In genomic region chr14:26596722-26597030, GRCh38 we compare ENCODE assay signal across 8 cellular contexts. TPM values are rescaled to one million over a fixed set of nuclear protein-coding genes. Genes with fewer than 3 reads are reported as not detected.
DNase-seq lines count a peak whose midpoint lies in the region; ATAC-seq and TF ChIP-seq lines count a peak whose summit lies in the region.

No MANE protein-coding gene starts in this region.

- H3K4me3 Mint-ChIP-seq in endothelial cell (ENCODE audit: unreplicated experiment) (peak overlapping the region; percentile 100), nephron progenitor cell (peak overlapping the region; percentile 100)

- H3K4me3 ChIP-seq in AG09309 (ENCODE audit: control insufficient read depth, low read depth, low read length): peak overlapping the region; percentile 73

- H3K27me3 Mint-ChIP-seq in endothelial cell (ENCODE audit: unreplicated experiment) (peaks cover 9% of the 10 kb centered on the region), nephron progenitor cell (ENCODE audit: low read depth, poor library complexity) (peaks cover 13% of the 10 kb centered on the region)

- no peak for TF ChIP-seq CTCF in AG09309 (IDR thresholded peaks at IDR 0.05; ENCODE audit: control insufficient read depth, insufficient read depth, low read depth, low read length, missing control alignments)
- no peak for TF ChIP-seq CTCF in endothelial cell (IDR thresholded peaks at IDR 0.05; ENCODE audit: unreplicated experiment)
- no peak for TF ChIP-seq CTCF in nephron progenitor cell (IDR thresholded peaks at IDR 0.05)

- DNase-seq in AG09309 (ENCODE audit: low read depth): no peak
- DNase-seq in NCI-H146 (lab: John Stamatoyannopoulos, UW): peak; percentile 45
- peak; percentile 9 for DNase-seq in endothelial cell (ENCODE audit: low spot score)
- peak; percentile 12 for DNase-seq in nephron progenitor cell
- DNase-seq in central memory CD4-positive, alpha-beta T cell: no peak
- DNase-seq in NCI-H128 (lab: John Stamatoyannopoulos, UW; ENCODE audit: unreplicated experiment): no peak
- no peak for DNase-seq in AG20443 (ENCODE audit: low spot score)

- no peaks in the 10 kb centered on the region for H3K9me3 Mint-ChIP-seq in endothelial cell (ENCODE audit: unreplicated experiment)
- H3K9me3 Mint-ChIP-seq in nephron progenitor cell: no peaks in the 10 kb centered on the region

- peak overlapping the region; percentile 87 for H3K27ac Mint-ChIP-seq in endothelial cell (ENCODE audit: unreplicated experiment)
- no peak overlapping the region for H3K27ac Mint-ChIP-seq in nephron progenitor cell

- H3K4me1 Mint-ChIP-seq in endothelial cell (ENCODE audit: unreplicated experiment) (peaks cover 33% of the 10 kb centered on the region), nephron progenitor cell (peaks cover 36% of the 10 kb centered on the region)

- H3K36me3 Mint-ChIP-seq in endothelial cell (ENCODE audit: low read depth, unreplicated experiment): peaks cover 11% of the 10 kb centered on the region
- no peaks in the 10 kb centered on the region for H3K36me3 Mint-ChIP-seq in nephron progenitor cell (ENCODE audit: low read depth)

- no peak for ATAC-seq in HG02885 (IDR thresholded peaks at IDR 0.05; ENCODE audit: poor library complexity, unreplicated experiment)

RNA-seq across cellular contexts. Expression of gene NOVA1, which starts 1.2 kb away (rescaled TPM):
- total RNA-seq in endothelial cell (ENCODE audit: unreplicated experiment): 21.8 TPM

Comparison
In these comparisons a context has a peak if more than half of its experiments do, and no peak if none do; other contexts are left out.
1. DNase-seq: peak in NCI-H146 (single experiment), endothelial cell (single experiment) and nephron progenitor cell (single experiment); none in AG09309 (single experiment), central memory CD4-positive, alpha-beta T cell (single experiment), NCI-H128 (single experiment) and AG20443 (single experiment).